13 cellular contexts compared by ENCODE assay signal in the genomic region with DNA sequence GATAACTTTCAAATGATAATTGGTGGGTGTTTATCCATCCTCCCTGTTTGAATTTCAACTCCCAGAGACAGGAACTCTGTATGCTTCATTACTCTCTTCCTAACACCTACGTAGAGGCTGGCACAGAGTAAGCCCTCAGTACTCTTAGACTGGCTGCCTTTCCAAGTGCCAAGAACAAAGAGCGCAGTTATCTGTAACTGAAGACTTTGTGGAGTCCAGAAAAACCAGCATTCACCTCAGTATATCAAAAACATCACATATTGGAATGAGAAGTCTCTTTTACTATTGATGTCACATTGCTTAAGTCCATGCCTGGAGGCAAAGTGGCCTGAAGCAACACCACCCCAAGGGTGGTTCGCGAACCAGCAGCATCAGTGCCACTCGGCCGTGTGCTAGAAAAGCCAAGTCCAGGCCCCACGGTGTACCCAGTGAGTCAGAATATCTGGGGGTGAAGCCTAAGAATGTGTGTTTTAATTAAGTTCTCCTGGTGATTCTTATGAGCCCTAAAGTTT.
A peak's percentile ranks its signal among the peaks of the same experiment; 100 is the strongest.
DNase-seq lines count a peak whose midpoint lies in the region; ATAC-seq and TF ChIP-seq lines count a peak whose summit lies in the region.
"Had no signal": no experiment of that assay in that cellular context is flagged by ENCODE, and none has a peak within 500 bp of the region (broad histone marks: within the 10 kb centered on the region; RNA-seq: fewer than 3 reads in every experiment).

No MANE protein-coding gene starts in this region.

- dilution Hi-C loops in mammary epithelial cell (cut with HindIII; ENCODE audit: low sequenced_read_pairs) = no loop called here

- H3K4me1 ChIP-seq in breast epithelium (no peaks in the 10 kb centered on the region), mammary epithelial cell (ENCODE audit: insufficient read depth, low read length) (peaks cover 11% of the 10 kb centered on the region), muscle layer of duodenum (ENCODE audit: control insufficient read depth in 1 of 2, insufficient read depth in 2 of 2, low read length in 2 of 2) (peaks cover 6 to 34% of the 10 kb centered on the region in 2 donors), uterus (no peaks in the 10 kb centered on the region), smooth muscle cell (ENCODE audit: low read depth) (peaks cover 10% of the 10 kb centered on the region)

- H3F3A ChIP-seq in smooth muscle cell (ENCODE audit: low read depth) = no peaks in the 10 kb centered on the region

- H3K27me3 ChIP-seq in breast epithelium (no peaks in the 10 kb centered on the region), mammary epithelial cell (ENCODE audit: insufficient read depth, low read length) (no peaks in the 10 kb centered on the region), muscle layer of duodenum (ENCODE audit: low read depth, low read length) (no peaks in the 10 kb centered on the region), uterus (no peaks in the 10 kb centered on the region), smooth muscle cell (ENCODE audit: low read depth) (no peaks in the 10 kb centered on the region)

- H2AFZ ChIP-seq in mammary epithelial cell (ENCODE audit: low read depth, low read length) = no peak overlapping the region
- H2AFZ ChIP-seq in smooth muscle cell (ENCODE audit: low read depth) = no peak overlapping the region

- H3K4me3 ChIP-seq in breast epithelium (no peak overlapping the region), mammary epithelial cell (replicated peaks in 1 of 3; ENCODE audit: insufficient read depth in 1 of 3, low read depth in 2 of 3, low read length in 3 of 3) (no peak overlapping the region), muscle layer of duodenum (ENCODE audit: low read depth in 1 of 2, low read length in 2 of 2) (no peak overlapping the region), uterus (no peak overlapping the region), smooth muscle cell (no peak overlapping the region)

- no peaks in the 10 kb centered on the region for H3K79me2 ChIP-seq in mammary epithelial cell (ENCODE audit: insufficient read depth, low read length)
- no peaks in the 10 kb centered on the region for H3K79me2 ChIP-seq in smooth muscle cell (ENCODE audit: low read depth)

- in situ Hi-C loops in mammary epithelial cell (cut with MboI; ENCODE audit: low sequenced_read_pairs in 2 of 2) = no loop called here

- no peak overlapping the region for H3K4me3 Mint-ChIP-seq in chondrocyte (ENCODE audit: unreplicated experiment)
- H3K4me3 Mint-ChIP-seq: activated naive CD4-positive, alpha-beta T cell treated with anti-CD3 and anti-CD28 coated beads, Interleukin-2, amount 50 U/mL, for 24 hours; naive B cell had no signal

- CTCF ChIA-PET in mammary epithelial cell (lab: Charles Lee; ENCODE audit: low non-redundant PET) = no interaction called here

- H3K9ac ChIP-seq in mammary epithelial cell (ENCODE audit: insufficient read depth, low read length) (no peak overlapping the region), smooth muscle cell (ENCODE audit: low read depth) (no peak overlapping the region)

- H3K9me3 ChIP-seq in breast epithelium (no peaks in the 10 kb centered on the region), mammary epithelial cell (replicated peaks; ENCODE audit: insufficient read depth, low read length) (no peaks in the 10 kb centered on the region), muscle layer of duodenum (ENCODE audit: control insufficient read depth in 1 of 2, low read length in 2 of 2) (no peaks in the 10 kb centered on the region), uterus (no peaks in the 10 kb centered on the region), smooth muscle cell (replicated peaks; ENCODE audit: low read depth) (no peaks in the 10 kb centered on the region)

- 50% methylated on average over 7 of the region's 7 CpGs for WGBS in mammary epithelial cell (ENCODE audit: low coverage, missing lambda C conversion rate)
- 73% methylated on average over 7 of the region's 7 CpGs for WGBS in smooth muscle cell (ENCODE audit: low lambda C conversion rate)

- no peaks in the 10 kb centered on the region for H3K9me3 Mint-ChIP-seq in chondrocyte (ENCODE audit: low read depth)
- H3K9me3 Mint-ChIP-seq: activated naive CD4-positive, alpha-beta T cell treated with anti-CD3 and anti-CD28 coated beads, Interleukin-2, amount 50 U/mL, for 24 hours; naive B cell had no signal

- no peaks in the 10 kb centered on the region for H4K20me1 ChIP-seq in mammary epithelial cell (ENCODE audit: insufficient read depth, low read length)
- H4K20me1 ChIP-seq in smooth muscle cell (ENCODE audit: low read depth) = no peaks in the 10 kb centered on the region

- ATAC-seq in GM19351 (IDR thresholded peaks at IDR 0.05; ENCODE audit: unreplicated experiment) = no peak

- no peaks in the 10 kb centered on the region for H3K27me3 Mint-ChIP-seq in chondrocyte (ENCODE audit: low read depth)
- H3K27me3 Mint-ChIP-seq: naive B cell had no signal

- TF ChIP-seq POLR2A in breast epithelium (IDR thresholded peaks at IDR 0.05) (no peak), uterus (IDR thresholded peaks at IDR 0.05) (no peak)

- DNase-seq in breast epithelium (ENCODE audit: low spot score in 2 of 2) (no peak), mammary epithelial cell (no peak), chondrocyte (ENCODE audit: low spot score) (no peak), uterus (no peak), smooth muscle cell (lab: John Stamatoyannopoulos, UW; ENCODE audit: unreplicated experiment) (no peak), GM20000 (ENCODE audit: low spot score) (no peak)
- DNase-seq: ACHN, naive B cell, NCI-H1092, SHP77 treated with DMSO at 0.1 percent for 48 hours had no signal

- H3K4me2 ChIP-seq in mammary epithelial cell (ENCODE audit: insufficient read depth, low read depth, low read length) (no peak overlapping the region), smooth muscle cell (no peak overlapping the region)

- intact Hi-C loops in breast epithelium (cut with DNase I; ENCODE audit: low total_unique reads) (no loop called here), mammary epithelial cell (cut with micrococcal nuclease) (no loop called here), uterus (cut with DNase I; ENCODE audit: low total_unique reads) (no loop called here)

- H3K36me3 ChIP-seq in breast epithelium (no peaks in the 10 kb centered on the region), mammary epithelial cell (ENCODE audit: insufficient read depth, low read length) (no peaks in the 10 kb centered on the region), muscle layer of duodenum (ENCODE audit: control insufficient read depth in 1 of 2, insufficient read depth in 2 of 2, low read length in 2 of 2) (no peaks in the 10 kb centered on the region), uterus (no peaks in the 10 kb centered on the region), smooth muscle cell (ENCODE audit: low read depth) (no peaks in the 10 kb centered on the region)

- peaks cover 34% of the 10 kb centered on the region for H3K4me1 Mint-ChIP-seq in chondrocyte (ENCODE audit: low read depth)
- H3K4me1 Mint-ChIP-seq: naive B cell had no signal

- TF ChIP-seq CTCF in breast epithelium (IDR thresholded peaks at IDR 0.05) (no peak), mammary epithelial cell (conservative IDR thresholded peaks at IDR 0.05 in 1 of 2, IDR thresholded peaks at IDR 0.05 in 1 of 2; ENCODE audit: extremely low read depth in 1 of 2, insufficient read depth in 1 of 2, low read depth in 1 of 2, low read length in 2 of 2) (no peak), chondrocyte (IDR thresholded peaks at IDR 0.05) (no peak), uterus (IDR thresholded peaks at IDR 0.05) (no peak), smooth muscle cell (IDR thresholded peaks at IDR 0.05; ENCODE audit: borderline replicate concordance, insufficient read depth, poor library complexity, severe bottlenecking) (no peak), GM20000 (IDR thresholded peaks at IDR 0.05; ENCODE audit: extremely low read depth, missing control alignments) (no peak)

- peaks cover 32% of the 10 kb centered on the region for H3K36me3 Mint-ChIP-seq in chondrocyte (ENCODE audit: low read depth)
- H3K36me3 Mint-ChIP-seq: activated naive CD4-positive, alpha-beta T cell treated with anti-CD3 and anti-CD28 coated beads, Interleukin-2, amount 50 U/mL, for 24 hours; naive B cell had no signal

- no TSS peak for BruUV-seq in mammary epithelial cell (replicated peaks; lab: Mats Ljungman, UMichigan)

- H3K27ac ChIP-seq in breast epithelium = peak overlapping the region; percentile 79 to 86
- H3K27ac ChIP-seq in mammary epithelial cell (ENCODE audit: insufficient read depth, low read depth, low read length) = no peak overlapping the region
- H3K27ac ChIP-seq in muscle layer of duodenum (ENCODE audit: low read length) = peak overlapping the region; percentile 71
- peak overlapping the region; percentile 68 to 74 for H3K27ac ChIP-seq in uterus
- no peak overlapping the region for H3K27ac ChIP-seq in smooth muscle cell (ENCODE audit: low read depth)

- H3K27ac Mint-ChIP-seq in chondrocyte (ENCODE audit: unreplicated experiment) = peak overlapping the region; percentile 13
- H3K27ac Mint-ChIP-seq: activated naive CD4-positive, alpha-beta T cell treated with anti-CD3 and anti-CD28 coated beads, Interleukin-2, amount 50 U/mL, for 24 hours; naive B cell had no signal

Comparison
In these comparisons a context has a peak if more than half of its experiments do, and no peak if none do; other contexts are left out.
1. H3K27ac ChIP-seq: peak in breast epithelium (2 of 2), muscle layer of duodenum (single experiment) and uterus (2 of 2); none in mammary epithelial cell (single experiment) and smooth muscle cell (single experiment).